ENCODE assay signal across 1 cellular context in genomic region chr16:58452640-58453039, GRCh38.
TF ChIP-seq lines count a peak whose summit lies in the region.

No MANE protein-coding gene starts in this region.

TF ChIP-seq in HepG2, 621 proteins besides CTCF, POLR2A, EP300 and RAD21 (continued from another document):
- no peak for TF ChIP-seq ZBTB40 (IDR thresholded peaks at IDR 0.05)
- no peak for TF ChIP-seq ZBTB40 (CRISPR knock-in tag; IDR thresholded peaks at IDR 0.05)
- TF ChIP-seq NBN (conservative IDR thresholded peaks at IDR 0.05): no peak
- no peak for TF ChIP-seq FOXP4 (CRISPR knock-in tag; IDR thresholded peaks at IDR 0.05)
- TF ChIP-seq USF2 (IDR thresholded peaks at IDR 0.05; ENCODE audit: low read depth, low read length): no peak
- TF ChIP-seq USF2 (CRISPR knock-in tag; IDR thresholded peaks at IDR 0.05; ENCODE audit: borderline replicate concordance): no peak
TF ChIP-seq in HepG2: peak in this region for 2.
